ENCODE assay signal across 2 cellular contexts in the genomic region with DNA sequence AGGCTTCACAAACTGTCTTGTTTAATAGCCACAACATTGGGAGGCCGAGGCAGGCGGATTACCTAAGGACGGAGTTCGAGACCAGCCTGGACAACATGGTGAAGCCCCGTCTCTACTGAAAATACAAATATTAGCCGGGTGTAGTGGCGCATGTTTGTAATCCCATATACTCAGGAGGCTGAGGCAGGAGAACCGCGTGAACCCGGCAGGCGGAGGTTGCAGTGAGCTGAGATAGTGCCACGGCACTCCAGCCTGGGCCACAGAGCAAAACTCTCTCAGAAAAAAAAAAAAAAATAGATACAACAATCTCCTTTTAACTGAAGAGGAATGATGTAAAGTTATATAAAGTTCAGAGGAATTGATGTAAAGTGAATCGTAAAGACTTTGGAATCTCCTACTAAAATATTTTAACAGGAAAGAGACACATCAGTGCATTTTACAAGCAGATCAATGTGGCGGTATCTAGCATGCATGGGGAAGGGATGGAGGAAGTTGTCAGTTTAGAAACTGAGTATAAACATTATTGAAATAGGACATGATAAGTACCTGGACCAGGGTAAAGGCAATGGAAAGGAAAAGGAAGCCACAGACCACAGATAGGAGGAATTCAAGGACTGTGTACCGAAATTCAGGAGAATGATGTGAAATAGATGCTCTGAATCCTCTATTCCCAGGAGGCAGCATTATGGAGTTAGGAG.
TF ChIP-seq lines count a peak whose summit lies in the region.

No MANE protein-coding gene starts in this region.

TF ChIP-seq in SK-N-SH, 30 proteins besides CTCF, POLR2A, EP300 and RAD21 (continued from another document):
- TF ChIP-seq, protein P1, sequence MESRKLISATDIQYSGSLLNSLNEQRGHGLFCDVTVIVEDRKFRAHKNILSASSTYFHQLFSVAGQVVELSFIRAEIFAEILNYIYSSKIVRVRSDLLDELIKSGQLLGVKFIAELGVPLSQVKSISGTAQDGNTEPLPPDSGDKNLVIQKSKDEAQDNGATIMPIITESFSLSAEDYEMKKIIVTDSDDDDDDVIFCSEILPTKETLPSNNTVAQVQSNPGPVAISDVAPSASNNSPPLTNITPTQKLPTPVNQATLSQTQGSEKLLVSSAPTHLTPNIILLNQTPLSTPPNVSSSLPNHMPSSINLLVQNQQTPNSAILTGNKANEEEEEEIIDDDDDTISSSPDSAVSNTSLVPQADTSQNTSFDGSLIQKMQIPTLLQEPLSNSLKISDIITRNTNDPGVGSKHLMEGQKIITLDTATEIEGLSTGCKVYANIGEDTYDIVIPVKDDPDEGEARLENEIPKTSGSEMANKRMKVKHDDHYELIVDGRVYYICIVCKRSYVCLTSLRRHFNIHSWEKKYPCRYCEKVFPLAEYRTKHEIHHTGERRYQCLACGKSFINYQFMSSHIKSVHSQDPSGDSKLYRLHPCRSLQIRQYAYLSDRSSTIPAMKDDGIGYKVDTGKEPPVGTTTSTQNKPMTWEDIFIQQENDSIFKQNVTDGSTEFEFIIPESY (IDR thresholded peaks at IDR 0.05; ENCODE audit: borderline replicate concordance, low read depth): no peak

TF ChIP-seq in SK-N-SH treated with all-trans-retinoic acid at 6 μM for 48 hours, 23 proteins besides CTCF, POLR2A, EP300 and RAD21 (continued from another document):
- TF ChIP-seq, protein P2, sequence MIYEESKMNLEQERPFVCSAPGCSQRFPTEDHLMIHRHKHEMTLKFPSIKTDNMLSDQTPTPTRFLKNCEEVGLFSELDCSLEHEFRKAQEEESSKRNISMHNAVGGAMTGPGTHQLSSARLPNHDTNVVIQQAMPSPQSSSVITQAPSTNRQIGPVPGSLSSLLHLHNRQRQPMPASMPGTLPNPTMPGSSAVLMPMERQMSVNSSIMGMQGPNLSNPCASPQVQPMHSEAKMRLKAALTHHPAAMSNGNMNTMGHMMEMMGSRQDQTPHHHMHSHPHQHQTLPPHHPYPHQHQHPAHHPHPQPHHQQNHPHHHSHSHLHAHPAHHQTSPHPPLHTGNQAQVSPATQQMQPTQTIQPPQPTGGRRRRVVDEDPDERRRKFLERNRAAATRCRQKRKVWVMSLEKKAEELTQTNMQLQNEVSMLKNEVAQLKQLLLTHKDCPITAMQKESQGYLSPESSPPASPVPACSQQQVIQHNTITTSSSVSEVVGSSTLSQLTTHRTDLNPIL (CRISPR knock-in tag; IDR thresholded peaks at IDR 0.05; ENCODE audit: low read depth): no peak
- TF ChIP-seq TCF4 (CRISPR knock-in tag; IDR thresholded peaks at IDR 0.05; ENCODE audit: borderline replicate concordance) (no peak), SNAI2 (CRISPR knock-in tag; IDR thresholded peaks at IDR 0.05) (no peak)
- TF ChIP-seq, protein P3, sequence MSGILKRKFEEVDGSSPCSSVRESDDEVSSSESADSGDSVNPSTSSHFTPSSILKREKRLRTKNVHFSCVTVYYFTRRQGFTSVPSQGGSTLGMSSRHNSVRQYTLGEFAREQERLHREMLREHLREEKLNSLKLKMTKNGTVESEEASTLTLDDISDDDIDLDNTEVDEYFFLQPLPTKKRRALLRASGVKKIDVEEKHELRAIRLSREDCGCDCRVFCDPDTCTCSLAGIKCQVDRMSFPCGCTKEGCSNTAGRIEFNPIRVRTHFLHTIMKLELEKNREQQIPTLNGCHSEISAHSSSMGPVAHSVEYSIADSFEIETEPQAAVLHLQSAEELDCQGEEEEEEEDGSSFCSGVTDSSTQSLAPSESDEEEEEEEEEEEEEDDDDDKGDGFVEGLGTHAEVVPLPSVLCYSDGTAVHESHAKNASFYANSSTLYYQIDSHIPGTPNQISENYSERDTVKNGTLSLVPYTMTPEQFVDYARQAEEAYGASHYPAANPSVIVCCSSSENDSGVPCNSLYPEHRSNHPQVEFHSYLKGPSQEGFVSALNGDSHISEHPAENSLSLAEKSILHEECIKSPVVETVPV (CRISPR knock-in tag; IDR thresholded peaks at IDR 0.05): no peak
